Comparison of ENCODE assay signal across 2 cellular contexts in genomic region chr4:82799006-82799881, GRCh38.
A peak's percentile ranks its signal among the peaks of the same experiment; 100 is the strongest.
TF ChIP-seq lines count a peak whose summit lies in the region.

No MANE protein-coding gene starts in this region.

TF ChIP-seq in GM12878, 131 proteins besides CTCF, POLR2A, EP300 and RAD21:
- no peak for TF ChIP-seq SMAD1 (IDR thresholded peaks at IDR 0.05; ENCODE audit: low read depth, partially characterized antibody)
- TF ChIP-seq NR2C2 (IDR thresholded peaks at IDR 0.05; ENCODE audit: borderline replicate concordance, control insufficient read depth, insufficient read length, low read depth): no peak
- TF ChIP-seq EGR1 (IDR thresholded peaks at IDR 0.05; ENCODE audit: borderline replicate concordance in 1 of 2, low read depth in 2 of 2, low read length in 2 of 2): peak in 1 of 2 experiments; percentile 76; a peak in 2 of 3 replicates
- TF ChIP-seq RUNX3 (IDR thresholded peaks at IDR 0.05; ENCODE audit: low read length): peak; percentile 73
- no peak for TF ChIP-seq ETV6 (conservative IDR thresholded peaks at IDR 0.05 in 1 of 2, IDR thresholded peaks at IDR 0.05 in 1 of 2; ENCODE audit: borderline replicate concordance in 1 of 2, low read depth in 1 of 2)
- 0 out of 2 replicates have a peak, but pooled peaks have one; percentile 5 for TF ChIP-seq TAF1 (IDR thresholded peaks at IDR 0.05; ENCODE audit: borderline replicate concordance, low read depth, low read length)
- 0 out of 2 replicates have a peak, but pooled peaks have one; percentile 26 for TF ChIP-seq YY1 (IDR thresholded peaks at IDR 0.05; ENCODE audit: low read depth, low read length)
- TF ChIP-seq SMAD5 (IDR thresholded peaks at IDR 0.05; ENCODE audit: low read depth): no peak
- no peak for TF ChIP-seq IKZF2 (IDR thresholded peaks at IDR 0.05)
- TF ChIP-seq CBFB (IDR thresholded peaks at IDR 0.05; ENCODE audit: low read depth): 0 out of 2 replicates have a peak, but pooled peaks have one; percentile 40

TF ChIP-seq in HepG2, 621 proteins besides CTCF, POLR2A, EP300 and RAD21:
- TF ChIP-seq MIXL1 (CRISPR knock-in tag; IDR thresholded peaks at IDR 0.05) (no peak), ETV6 (CRISPR knock-in tag; conservative IDR thresholded peaks at IDR 0.05) (no peak), POLR2AphosphoS2 (IDR thresholded peaks at IDR 0.05; ENCODE audit: low read depth, low read length) (no peak), ZNF296 (CRISPR knock-in tag; conservative IDR thresholded peaks at IDR 0.05) (no peak), ZNF331 (CRISPR knock-in tag; IDR thresholded peaks at IDR 0.05) (no peak)
- TF ChIP-seq, protein P1, sequence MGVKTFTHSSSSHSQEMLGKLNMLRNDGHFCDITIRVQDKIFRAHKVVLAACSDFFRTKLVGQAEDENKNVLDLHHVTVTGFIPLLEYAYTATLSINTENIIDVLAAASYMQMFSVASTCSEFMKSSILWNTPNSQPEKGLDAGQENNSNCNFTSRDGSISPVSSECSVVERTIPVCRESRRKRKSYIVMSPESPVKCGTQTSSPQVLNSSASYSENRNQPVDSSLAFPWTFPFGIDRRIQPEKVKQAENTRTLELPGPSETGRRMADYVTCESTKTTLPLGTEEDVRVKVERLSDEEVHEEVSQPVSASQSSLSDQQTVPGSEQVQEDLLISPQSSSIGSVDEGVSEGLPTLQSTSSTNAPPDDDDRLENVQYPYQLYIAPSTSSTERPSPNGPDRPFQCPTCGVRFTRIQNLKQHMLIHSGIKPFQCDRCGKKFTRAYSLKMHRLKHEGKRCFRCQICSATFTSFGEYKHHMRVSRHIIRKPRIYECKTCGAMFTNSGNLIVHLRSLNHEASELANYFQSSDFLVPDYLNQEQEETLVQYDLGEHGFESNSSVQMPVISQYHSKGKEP (CRISPR knock-in tag; IDR thresholded peaks at IDR 0.05): no peak
- TF ChIP-seq, protein P2, sequence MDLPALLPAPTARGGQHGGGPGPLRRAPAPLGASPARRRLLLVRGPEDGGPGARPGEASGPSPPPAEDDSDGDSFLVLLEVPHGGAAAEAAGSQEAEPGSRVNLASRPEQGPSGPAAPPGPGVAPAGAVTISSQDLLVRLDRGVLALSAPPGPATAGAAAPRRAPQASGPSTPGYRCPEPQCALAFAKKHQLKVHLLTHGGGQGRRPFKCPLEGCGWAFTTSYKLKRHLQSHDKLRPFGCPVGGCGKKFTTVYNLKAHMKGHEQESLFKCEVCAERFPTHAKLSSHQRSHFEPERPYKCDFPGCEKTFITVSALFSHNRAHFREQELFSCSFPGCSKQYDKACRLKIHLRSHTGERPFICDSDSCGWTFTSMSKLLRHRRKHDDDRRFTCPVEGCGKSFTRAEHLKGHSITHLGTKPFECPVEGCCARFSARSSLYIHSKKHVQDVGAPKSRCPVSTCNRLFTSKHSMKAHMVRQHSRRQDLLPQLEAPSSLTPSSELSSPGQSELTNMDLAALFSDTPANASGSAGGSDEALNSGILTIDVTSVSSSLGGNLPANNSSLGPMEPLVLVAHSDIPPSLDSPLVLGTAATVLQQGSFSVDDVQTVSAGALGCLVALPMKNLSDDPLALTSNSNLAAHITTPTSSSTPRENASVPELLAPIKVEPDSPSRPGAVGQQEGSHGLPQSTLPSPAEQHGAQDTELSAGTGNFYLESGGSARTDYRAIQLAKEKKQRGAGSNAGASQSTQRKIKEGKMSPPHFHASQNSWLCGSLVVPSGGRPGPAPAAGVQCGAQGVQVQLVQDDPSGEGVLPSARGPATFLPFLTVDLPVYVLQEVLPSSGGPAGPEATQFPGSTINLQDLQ (CRISPR knock-in tag; IDR thresholded peaks at IDR 0.05): no peak
